In the genomic region with DNA sequence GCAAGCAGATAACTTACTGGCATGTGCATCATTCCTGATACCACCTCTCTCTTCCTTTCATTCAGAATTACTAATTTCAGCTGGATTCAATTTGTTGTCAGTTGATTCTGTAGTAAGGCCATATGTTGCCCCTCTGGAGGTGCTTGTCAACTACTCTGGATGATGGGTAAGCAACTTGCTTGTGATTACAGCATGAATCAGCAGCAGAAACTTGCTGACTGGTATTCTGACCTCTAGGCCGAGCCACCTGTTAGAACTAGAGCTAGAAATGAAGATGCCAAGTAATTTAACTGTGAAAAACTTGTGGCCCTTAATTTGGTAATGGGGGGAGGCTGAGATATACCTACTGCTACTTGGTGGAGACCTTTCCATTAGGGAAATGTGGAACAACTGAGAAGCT, we compare ENCODE assay signal across 8 cellular contexts. TPM values are rescaled to one million over a fixed set of nuclear protein-coding genes. Genes with fewer than 3 reads are reported as not detected.
A peak's percentile ranks its signal among the peaks of the same experiment; 100 is the strongest.
DNase-seq lines count a peak whose midpoint lies in the region; TF ChIP-seq lines count a peak whose summit lies in the region.

No MANE protein-coding gene starts in this region.

- H3K9ac ChIP-seq in stomach smooth muscle (ENCODE audit: low read length in 2 of 2) = no peak overlapping the region

- peak overlapping the region; percentile 85 for H3K27ac Mint-ChIP-seq in activated T-cell treated with anti-CD3 and anti-CD28 coated beads, Interleukin-2, amount 50 U/mL, for 24 hours
- H3K27ac Mint-ChIP-seq in activated naive CD8-positive, alpha-beta T cell treated with anti-CD3 and anti-CD28 coated beads for 36 hours = peak overlapping the region; percentile 11

- peak overlapping the region; percentile 94 for H3K4me3 Mint-ChIP-seq in activated T-cell treated with anti-CD3 and anti-CD28 coated beads, Interleukin-2, amount 50 U/mL, for 24 hours
- no peak overlapping the region for H3K4me3 Mint-ChIP-seq in activated naive CD8-positive, alpha-beta T cell treated with anti-CD3 and anti-CD28 coated beads for 36 hours

- H3K4me1 ChIP-seq in right atrium auricular region (peaks cover 0 to 90% of the 10 kb centered on the region in 2 donors), stomach smooth muscle (ENCODE audit: control insufficient read depth, insufficient read depth, low read length) (peaks cover 45% of the 10 kb centered on the region)

- no peaks in the 10 kb centered on the region for H3K27me3 Mint-ChIP-seq in activated T-cell treated with anti-CD3 and anti-CD28 coated beads, Interleukin-2, amount 50 U/mL, for 24 hours
- no peaks in the 10 kb centered on the region for H3K27me3 Mint-ChIP-seq in activated naive CD8-positive, alpha-beta T cell treated with anti-CD3 and anti-CD28 coated beads for 36 hours

- CTCF ChIA-PET in HEK293T (lab: Yijun Ruan, JAX) = no interaction called here

- TF ChIP-seq CTCF in right atrium auricular region (IDR thresholded peaks at IDR 0.05) = no peak

- H3K9me3 Mint-ChIP-seq in activated T-cell treated with anti-CD3 and anti-CD28 coated beads, Interleukin-2, amount 50 U/mL, for 24 hours = no peaks in the 10 kb centered on the region
- no peaks in the 10 kb centered on the region for H3K9me3 Mint-ChIP-seq in activated naive CD8-positive, alpha-beta T cell treated with anti-CD3 and anti-CD28 coated beads for 36 hours

- no peak for DNase-seq in activated T-cell treated with anti-CD3 and anti-CD28 coated beads, Interleukin-2, amount 50 U/mL, for 24 hours
- no peak for DNase-seq in activated T-cell treated with anti-CD3 and anti-CD28 coated beads, Interleukin-2, amount 50 U/mL, for 1 hour
- DNase-seq in activated naive CD8-positive, alpha-beta T cell treated with anti-CD3 and anti-CD28 coated beads for 36 hours = no peak
- DNase-seq in right atrium auricular region (ENCODE audit: low spot score) = no peak
- DNase-seq in HEK293T (ENCODE audit: extremely low spot score) = no peak
- no peak for DNase-seq in activated gamma-delta T cell treated with Interleukin-2 at 50 U/mL for 16 hours
- DNase-seq in NCI-H526 treated with DMSO at 0.1 percent for 48 hours (lab: John Stamatoyannopoulos, UW) = no peak

- H3K4me1 Mint-ChIP-seq in activated T-cell treated with anti-CD3 and anti-CD28 coated beads, Interleukin-2, amount 50 U/mL, for 24 hours (ENCODE audit: low read depth) = peaks cover 69% of the 10 kb centered on the region
- H3K4me1 Mint-ChIP-seq in activated naive CD8-positive, alpha-beta T cell treated with anti-CD3 and anti-CD28 coated beads for 36 hours = peaks cover 54% of the 10 kb centered on the region

- H3K36me3 Mint-ChIP-seq in activated T-cell treated with anti-CD3 and anti-CD28 coated beads, Interleukin-2, amount 50 U/mL, for 24 hours (ENCODE audit: low read depth) = peaks cover 89% of the 10 kb centered on the region
- H3K36me3 Mint-ChIP-seq in activated naive CD8-positive, alpha-beta T cell treated with anti-CD3 and anti-CD28 coated beads for 36 hours = peaks cover 47% of the 10 kb centered on the region

- H3K27me3 ChIP-seq in right atrium auricular region (no peaks in the 10 kb centered on the region), stomach smooth muscle (ENCODE audit: control insufficient read depth in 1 of 2, insufficient read depth in 2 of 2, low read length in 2 of 2) (no peaks in the 10 kb centered on the region)

- peak overlapping the region; percentile 95 to 98 for H3K27ac ChIP-seq in right atrium auricular region
- H3K27ac ChIP-seq in stomach smooth muscle (ENCODE audit: low read length) = peak overlapping the region; percentile 19

- POLR2A ChIA-PET in HEK293T (lab: Yijun Ruan, JAX) = interaction anchor here (1.0 to 2.4 kb wide), 2 partner anchors 43 to 248 kb away, joined by 3 to 7 read pairs; partner anchors contain the start of genes POP5 and RNU4-2

- no peak overlapping the region for H3K4me3 ChIP-seq in right atrium auricular region
- peak overlapping the region; percentile 40 to 42 for H3K4me3 ChIP-seq in stomach smooth muscle (ENCODE audit: low read length in 2 of 2)

- no peaks in the 10 kb centered on the region for H3K9me3 ChIP-seq in right atrium auricular region
- no peaks in the 10 kb centered on the region for H3K9me3 ChIP-seq in stomach smooth muscle (ENCODE audit: control insufficient read depth in 2 of 2, low read length in 2 of 2)

- H3K36me3 ChIP-seq in right atrium auricular region (peaks cover 5% of the 10 kb centered on the region), stomach smooth muscle (ENCODE audit: control insufficient read depth in 2 of 2, insufficient read depth in 2 of 2, low read length in 2 of 2) (peaks cover 0 to 3% of the 10 kb centered on the region in 2 donors)

TF ChIP-seq in HEK293T, 16 proteins besides CTCF, POLR2A, EP300 and RAD21:
- no peak for TF ChIP-seq CTBP1 (IDR thresholded peaks at IDR 0.05; ENCODE audit: borderline replicate concordance)
- no peak for TF ChIP-seq FOXK2 (IDR thresholded peaks at IDR 0.05)
- TF ChIP-seq NFRKB (IDR thresholded peaks at IDR 0.05) = no peak
- no peak for TF ChIP-seq ZNF384 (IDR thresholded peaks at IDR 0.05)
- TF ChIP-seq BHLHE40 (IDR thresholded peaks at IDR 0.05; ENCODE audit: borderline replicate concordance) = no peak
- TF ChIP-seq SUZ12 (IDR thresholded peaks at IDR 0.05) = no peak
- TF ChIP-seq LEF1 (IDR thresholded peaks at IDR 0.05; ENCODE audit: borderline replicate concordance) = no peak

RNA-seq across cellular contexts. Expression of gene RNF10, which starts 5.1 kb away (rescaled TPM):
- total RNA-seq in activated naive CD8-positive, alpha-beta T cell treated with anti-CD3 and anti-CD28 coated beads for 36 hours = 100 to 1,000 TPM; 142 to 164 TPM
- total RNA-seq in right atrium auricular region = 100 to 1,000 TPM; 166 to 168 TPM

RNA-seq across cellular contexts. Expression of gene COQ5, which starts 10.3 kb away (rescaled TPM):
- total RNA-seq in activated naive CD8-positive, alpha-beta T cell treated with anti-CD3 and anti-CD28 coated beads for 36 hours = 10 to 100 TPM; 35.0 to 35.6 TPM
- total RNA-seq in right atrium auricular region = 10 to 100 TPM; 21.9 to 34.3 TPM

RNA-seq across cellular contexts. Expression of gene POP5, which starts 41.9 kb away (rescaled TPM):
- total RNA-seq in activated naive CD8-positive, alpha-beta T cell treated with anti-CD3 and anti-CD28 coated beads for 36 hours = 10 to 100 TPM; 60.0 to 61.9 TPM
- total RNA-seq in right atrium auricular region = 10 to 100 TPM; 21.8 to 33.9 TPM

RNA-seq across cellular contexts. Expression of gene DYNLL1, which starts 43.4 kb away (rescaled TPM):
- total RNA-seq in activated naive CD8-positive, alpha-beta T cell treated with anti-CD3 and anti-CD28 coated beads for 36 hours = 100 to 1,000 TPM; 214 to 226 TPM
- 100 to 1,000 TPM; 168 to 178 TPM for total RNA-seq in right atrium auricular region

Comparison
In these comparisons a context has a peak if more than half of its experiments do, and no peak if none do; other contexts are left out.
1. H3K4me3 ChIP-seq: peak in stomach smooth muscle (2 of 2); none in right atrium auricular region (0 of 2).